ENCODE assay signal across 19 cellular contexts in the genomic region with DNA sequence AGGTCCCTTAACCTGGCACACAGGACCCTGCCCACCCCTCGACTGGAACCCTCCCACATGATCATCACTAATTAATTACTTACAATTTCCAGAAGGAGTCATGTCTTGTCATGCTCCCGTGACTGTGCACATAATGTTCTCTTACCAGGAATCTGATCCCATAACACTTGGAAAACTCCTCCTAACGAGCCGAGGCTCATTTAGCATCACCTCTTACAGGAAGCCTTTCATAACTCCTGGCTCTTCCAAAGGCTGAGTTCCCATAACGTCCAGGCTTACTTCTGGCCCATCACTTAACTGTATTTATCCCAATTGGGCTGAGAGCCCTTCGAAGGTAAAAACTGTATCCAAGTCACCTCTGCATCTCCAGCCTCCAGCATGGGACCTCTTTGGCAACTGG.
DNase-seq lines count a peak whose midpoint lies in the region; ATAC-seq, FAIRE-seq and TF ChIP-seq lines count a peak whose summit lies in the region.
"Had no signal": no experiment of that assay in that cellular context is flagged by ENCODE, and none has a peak within 500 bp of the region (broad histone marks: within the 10 kb centered on the region; RNA-seq: fewer than 3 reads in every experiment).

No MANE protein-coding gene starts in this region.

- BruUV-seq in PC-3 (replicated peaks; lab: Mats Ljungman, UMichigan): no TSS peak

- H3K9ac ChIP-seq in PC-3 (ENCODE audit: low read length) (no peak overlapping the region), keratinocyte (ENCODE audit: control insufficient read depth, extremely low read depth, insufficient read depth, low read length) (peak overlapping the region; percentile 43)
- H3K9ac ChIP-seq: BLaER1 had no signal

- intact Hi-C loops in PC-3 (cut with micrococcal nuclease): loop anchor here (5.0 kb wide), 1 partner anchor 211 kb away; no protein-coding TSS in a partner anchor
- intact Hi-C loops in dendritic cell treated with granulocyte-macrophage colony-stimulating factor and Interleukin-4, amounts not matched to agents 40 ng/mL and 50 ng/mL, for 4 days (cut with micrococcal nuclease): no loop called here

- no peaks in the 10 kb centered on the region for H3K36me3 ChIP-seq in ACC112 (ENCODE audit: insufficient read depth, low read length)
- no peaks in the 10 kb centered on the region for H3K36me3 ChIP-seq in PC-3 (ENCODE audit: low read depth, low read length)
- no peaks in the 10 kb centered on the region for H3K36me3 ChIP-seq in keratinocyte (ENCODE audit: control insufficient read depth in 2 of 2, extremely low read depth in 1 of 2, insufficient read depth in 2 of 2, low read length in 2 of 2)
- H3K36me3 ChIP-seq: BLaER1 had no signal

- no peak overlapping the region for H3K4me3 Mint-ChIP-seq in dendritic cell treated with granulocyte-macrophage colony-stimulating factor and Interleukin-4, amounts not matched to agents 40 ng/mL and 50 ng/mL, for 4 days
- H3K4me3 Mint-ChIP-seq: HFFc6 had no signal

- no peaks in the 10 kb centered on the region for H4K20me1 ChIP-seq in PC-3 (ENCODE audit: low read length)
- H4K20me1 ChIP-seq in keratinocyte (ENCODE audit: control insufficient read depth, extremely low read depth, insufficient read depth, low read length): no peaks in the 10 kb centered on the region
- H4K20me1 ChIP-seq: BLaER1 had no signal

- no peaks in the 10 kb centered on the region for H3K79me2 ChIP-seq in ACC112 (ENCODE audit: control insufficient read depth, insufficient read depth, low read length, unreplicated experiment)
- H3K79me2 ChIP-seq in PC-3 (ENCODE audit: low read length): no peaks in the 10 kb centered on the region
- no peaks in the 10 kb centered on the region for H3K79me2 ChIP-seq in keratinocyte (ENCODE audit: control insufficient read depth, insufficient read depth, low read length)

- no peak for TF ChIP-seq CTCF in PC-3 (conservative IDR thresholded peaks at IDR 0.05; ENCODE audit: low read depth, low read length)
- no peak for TF ChIP-seq CTCF in keratinocyte (optimal IDR thresholded peaks at IDR 0.05 in 1 of 3, IDR thresholded peaks at IDR 0.05 in 1 of 3, conservative IDR thresholded peaks at IDR 0.05 in 1 of 3; ENCODE audit: extremely low read depth in 1 of 3, insufficient read depth in 2 of 3, low read length in 3 of 3)
- TF ChIP-seq CTCF in foreskin fibroblast (IDR thresholded peaks at IDR 0.05; ENCODE audit: low read depth, low read length): no peak

- H3K4me1 ChIP-seq in ACC112 (ENCODE audit: control insufficient read depth, insufficient read depth, low read length, unreplicated experiment) (peaks cover 35% of the 10 kb centered on the region), PC-3 (ENCODE audit: insufficient read depth, low read length) (peaks cover 58% of the 10 kb centered on the region), keratinocyte (ENCODE audit: control insufficient read depth, extremely low read depth, insufficient read depth, low read length) (peaks cover 67% of the 10 kb centered on the region)
- H3K4me1 ChIP-seq: BLaER1 had no signal

- CTCF ChIA-PET in PC-3 (lab: Charles Lee): no interaction called here

- dilution Hi-C loops in keratinocyte (cut with MboI; ENCODE audit: extremely low pct_ligation_motif_present, low sequenced_read_pairs): no loop called here

- no peak for ATAC-seq in PC-3
- ATAC-seq: K562, Right ventricle myocardium inferior had no signal

- no peaks in the 10 kb centered on the region for H3K36me3 Mint-ChIP-seq in dendritic cell treated with granulocyte-macrophage colony-stimulating factor and Interleukin-4, amounts not matched to agents 40 ng/mL and 50 ng/mL, for 4 days (ENCODE audit: low read depth)

- H3K27ac Mint-ChIP-seq in dendritic cell treated with granulocyte-macrophage colony-stimulating factor and Interleukin-4, amounts not matched to agents 40 ng/mL and 50 ng/mL, for 4 days: peak overlapping the region; percentile 2

- H3F3A ChIP-seq in PC-3 (ENCODE audit: low read length, unreplicated experiment): peaks cover 10% of the 10 kb centered on the region

- no peaks in the 10 kb centered on the region for H3K9me1 ChIP-seq in keratinocyte (ENCODE audit: control insufficient read depth, extremely low read depth, insufficient read depth, low read length)

- no peaks in the 10 kb centered on the region for H3K27me3 ChIP-seq in ACC112 (ENCODE audit: insufficient read depth, low read length)
- no peaks in the 10 kb centered on the region for H3K27me3 ChIP-seq in PC-3 (ENCODE audit: low read length)
- H3K27me3 ChIP-seq in keratinocyte (ENCODE audit: control insufficient read depth, extremely low read depth, insufficient read depth, low read length): no peaks in the 10 kb centered on the region
- H3K27me3 ChIP-seq: BLaER1 had no signal

- no peaks in the 10 kb centered on the region for H3K9me3 Mint-ChIP-seq in dendritic cell treated with granulocyte-macrophage colony-stimulating factor and Interleukin-4, amounts not matched to agents 40 ng/mL and 50 ng/mL, for 4 days
- H3K9me3 Mint-ChIP-seq: HFFc6 had no signal

- peak; percentile 79 for FAIRE-seq in keratinocyte (lab: Jason Lieb, UNC)
- FAIRE-seq: K562 had no signal

- POLR2A ChIA-PET in PC-3 (lab: Charles Lee; ENCODE audit: unreplicated experiment): no interaction called here

- H3K4me3 ChIP-seq in ACC112 (ENCODE audit: low read depth, low read length) (no peak overlapping the region), PC-3 (ENCODE audit: low read length) (no peak overlapping the region), keratinocyte (ENCODE audit: control insufficient read depth in 2 of 3, extremely low read depth in 1 of 3, insufficient read depth in 2 of 3, low read depth in 1 of 3, low read length in 3 of 3) (no peak overlapping the region), foreskin fibroblast (ENCODE audit: low read depth in 1 of 2, low read length in 2 of 2) (no peak overlapping the region)
- H3K4me3 ChIP-seq: BLaER1, K562 had no signal

- DNase-seq in PC-3 (no peak), keratinocyte (ENCODE audit: low read depth, low spot score) (no peak), 8988T (no peak), DMS53 treated with DMSO at 0.1 percent for 48 hours (lab: John Stamatoyannopoulos, UW; ENCODE audit: unreplicated experiment) (no peak), putamen (ENCODE audit: low spot score) (no peak), foreskin fibroblast (no peak)
- DNase-seq: EL, HFFc6, NCI-H1048, NCI-H146, NCI-H2081 treated with DMSO at 0.1 percent for 48 hours, NCI-H526 treated with DMSO at 0.1 percent for 48 hours, OCI-M1 had no signal

- H2AFZ ChIP-seq in ACC112 (ENCODE audit: low read length, unreplicated experiment) (no peak overlapping the region), PC-3 (ENCODE audit: low read length) (no peak overlapping the region), keratinocyte (ENCODE audit: control insufficient read depth, low read length) (no peak overlapping the region)

- H3K27ac ChIP-seq in ACC112 (ENCODE audit: low read depth, low read length) (peak overlapping the region; percentile 85), PC-3 (ENCODE audit: low read length) (0 out of 2 replicates have a peak overlapping the region, but pooled peaks have one; percentile 65), keratinocyte (ENCODE audit: control insufficient read depth, insufficient read depth, low read length) (peak overlapping the region; percentile 77)
- H3K27ac ChIP-seq: BLaER1, HL-60 had no signal

- H3K9me3 ChIP-seq in PC-3 (ENCODE audit: low read length) (no peaks in the 10 kb centered on the region), keratinocyte (ENCODE audit: control insufficient read depth, low read depth, low read length) (no peaks in the 10 kb centered on the region)
- H3K9me3 ChIP-seq: BLaER1 had no signal

- H3K9me2 ChIP-seq in PC-3 (replicated peaks; ENCODE audit: low read length): no peaks in the 10 kb centered on the region

- H3K27me3 Mint-ChIP-seq in dendritic cell treated with granulocyte-macrophage colony-stimulating factor and Interleukin-4, amounts not matched to agents 40 ng/mL and 50 ng/mL, for 4 days: peaks cover 7% of the 10 kb centered on the region

- H3K4me2 ChIP-seq in PC-3 (ENCODE audit: low read length) (no peak overlapping the region), keratinocyte (ENCODE audit: control insufficient read depth, extremely low read depth, insufficient read depth, low read depth, low read length) (peak overlapping the region; percentile 48)
- H3K4me2 ChIP-seq: BLaER1 had no signal

- peaks cover 60% of the 10 kb centered on the region for H3K4me1 Mint-ChIP-seq in dendritic cell treated with granulocyte-macrophage colony-stimulating factor and Interleukin-4, amounts not matched to agents 40 ng/mL and 50 ng/mL, for 4 days (ENCODE audit: low read depth)
